ENCODE assay signal across 19 cellular contexts in genomic region chrX:97065973-97066372, GRCh38.
DNase-seq lines count a peak whose midpoint lies in the region; ATAC-seq and TF ChIP-seq lines count a peak whose summit lies in the region.
"Had no signal": no experiment of that assay in that cellular context is flagged by ENCODE, and none has a peak within 500 bp of the region (broad histone marks: within the 10 kb centered on the region; RNA-seq: fewer than 3 reads in every experiment).

No MANE protein-coding gene starts in this region.

- H3K4me3 ChIP-seq in fibroblast of mammary gland (ENCODE audit: control insufficient read depth, low read depth, low read length), result no peak overlapping the region
- H3K4me3 ChIP-seq: GM12878, GM23338 had no signal

- no peak for TF ChIP-seq CTCF in fibroblast of mammary gland (conservative IDR thresholded peaks at IDR 0.05; ENCODE audit: control insufficient read depth, insufficient read depth, low read depth, low read length)

- no peaks in the 10 kb centered on the region for H3K36me3 Mint-ChIP-seq in stimulated activated naive B cell treated with anti-CD40 and anti-IgM and Interleukin-4, amounts not matched to agents 10 μg/mL and 1 μg/mL and 100 μg/mL, for 72 hours

- no peak for ATAC-seq in GM18907 (IDR thresholded peaks at IDR 0.05; ENCODE audit: unreplicated experiment)
- ATAC-seq in stimulated activated naive B cell treated with anti-CD40 and anti-IgM and Interleukin-4, amounts not matched to agents 10 μg/mL and 1 μg/mL and 100 μg/mL, for 72 hours (replicated peaks), result no peak
- ATAC-seq: GM12878, GM23338 had no signal

- DNase-seq in HCEC 1CT, result peak; percentile 20
- DNase-seq in amniotic epithelial cell (ENCODE audit: low read depth), result peak; percentile 21
- DNase-seq in fibroblast of mammary gland (ENCODE audit: low read depth), result peak; percentile 30
- DNase-seq in 8988T, result no peak
- DNase-seq in stimulated activated naive B cell treated with anti-CD40 and anti-IgM and Interleukin-4, amounts not matched to agents 10 μg/mL and 1 μg/mL and 100 μg/mL, for 72 hours, result no peak
- DNase-seq in NCI-H2171 (lab: John Stamatoyannopoulos, UW), result no peak
- DNase-seq: BE2C; CD4-positive, alpha-beta memory T cell; GDM1; KBM-7; MV-4-11; NCI-H1417; NCI-H187 treated with DMSO at 0.1 percent for 48 hours; NCI-H446; NCI-H69; SIG-M5 had no signal

- H3K27ac Mint-ChIP-seq in stimulated activated naive B cell treated with anti-CD40 and anti-IgM and Interleukin-4, amounts not matched to agents 10 μg/mL and 1 μg/mL and 100 μg/mL, for 72 hours, result no peak overlapping the region
- H3K27ac Mint-ChIP-seq: CD4-positive, alpha-beta memory T cell; GM23338 had no signal

- no peaks in the 10 kb centered on the region for H3K9me3 Mint-ChIP-seq in stimulated activated naive B cell treated with anti-CD40 and anti-IgM and Interleukin-4, amounts not matched to agents 10 μg/mL and 1 μg/mL and 100 μg/mL, for 72 hours
- H3K9me3 Mint-ChIP-seq: CD4-positive, alpha-beta memory T cell; GM23338 had no signal

- H3K4me3 Mint-ChIP-seq in stimulated activated naive B cell treated with anti-CD40 and anti-IgM and Interleukin-4, amounts not matched to agents 10 μg/mL and 1 μg/mL and 100 μg/mL, for 72 hours, result no peak overlapping the region
- H3K4me3 Mint-ChIP-seq: CD4-positive, alpha-beta memory T cell; GM23338 had no signal

- peaks cover 2 to 8% of the 10 kb centered on the region in 2 donors for H3K4me1 Mint-ChIP-seq in stimulated activated naive B cell treated with anti-CD40 and anti-IgM and Interleukin-4, amounts not matched to agents 10 μg/mL and 1 μg/mL and 100 μg/mL, for 72 hours

- H3K27me3 Mint-ChIP-seq in stimulated activated naive B cell treated with anti-CD40 and anti-IgM and Interleukin-4, amounts not matched to agents 10 μg/mL and 1 μg/mL and 100 μg/mL, for 72 hours, result no peaks in the 10 kb centered on the region
- H3K27me3 Mint-ChIP-seq: CD4-positive, alpha-beta memory T cell had no signal

Comparison
In these comparisons a context has a peak if more than half of its experiments do, and no peak if none do; other contexts are left out.
1. DNase-seq: peak in HCEC 1CT (single experiment), amniotic epithelial cell (single experiment) and fibroblast of mammary gland (single experiment); none in 8988T (single experiment), stimulated activated naive B cell treated with anti-CD40 and anti-IgM and Interleukin-4, amounts not matched to agents 10 μg/mL and 1 μg/mL and 100 μg/mL, for 72 hours (single experiment) and NCI-H2171 (single experiment).